In the genomic region with DNA sequence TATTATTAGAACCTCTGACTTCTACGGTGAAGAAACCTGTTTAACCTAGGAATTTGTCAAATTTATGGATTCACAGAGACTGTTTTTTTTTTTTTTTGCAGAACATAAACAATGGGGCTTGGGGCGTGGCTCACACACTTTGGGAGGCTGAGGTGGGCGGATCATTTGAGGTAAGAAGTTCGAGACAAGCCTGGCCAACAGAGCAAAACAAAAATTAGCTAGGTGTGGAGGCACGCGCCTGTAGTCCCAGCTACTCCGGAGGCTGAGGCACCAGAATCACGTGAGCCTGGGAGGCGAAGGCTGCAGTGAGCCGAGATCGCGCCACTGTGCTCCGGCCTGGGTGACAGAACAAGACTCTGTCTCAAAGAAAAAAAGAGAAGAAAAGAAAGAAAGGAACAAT, we compare ENCODE assay signal across 20 cellular contexts. TPM values are rescaled to one million over a fixed set of nuclear protein-coding genes. Genes with fewer than 3 reads are reported as not detected.
DNase-seq lines count a peak whose midpoint lies in the region; ATAC-seq and TF ChIP-seq lines count a peak whose summit lies in the region.
"Had no signal": no experiment of that assay in that cellular context is flagged by ENCODE, and none has a peak within 500 bp of the region (broad histone marks: within the 10 kb centered on the region; RNA-seq: fewer than 3 reads in every experiment).

No MANE protein-coding gene starts in this region.

- H3K79me2 ChIP-seq in DND-41 (ENCODE audit: insufficient read depth, low read length) = peaks cover 81% of the 10 kb centered on the region

- peaks cover 23 to 57% (median 44%) of the 10 kb centered on the region in 4 donors for H3K4me1 Mint-ChIP-seq in CD4-positive, CD25-positive, alpha-beta regulatory T cell
- peaks cover 24% of the 10 kb centered on the region for H3K4me1 Mint-ChIP-seq in activated T-helper 17 cell treated with anti-CD3 and anti-CD28 coated beads, Interleukin-2, amount 50 U/mL, for 72 hours
- peaks cover 19 to 57% (median 50%) of the 10 kb centered on the region in 4 donors for H3K4me1 Mint-ChIP-seq in naive thymus-derived CD8-positive, alpha-beta T cell

- H3K9ac ChIP-seq in DND-41 (ENCODE audit: low read depth, low read length) = no peak overlapping the region; the same call in 1 of the 2 replicates
- H3K9ac ChIP-seq: SK-N-SH had no signal

- no peak overlapping the region for H3K4me3 ChIP-seq in CD4-positive, CD25-positive, alpha-beta regulatory T cell (ENCODE audit: low read depth, low read length)
- peak overlapping the region in 1 of 2 experiments; percentile 5; a peak in 1 of 4 replicates for H3K4me3 ChIP-seq in DND-41 (ENCODE audit: low read depth in 1 of 2, low read length in 2 of 2)
- H3K4me3 ChIP-seq: colonic mucosa, left lung, PC-9, upper lobe of right lung had no signal

- peaks cover 25% of the 10 kb centered on the region for H4K20me1 ChIP-seq in DND-41 (ENCODE audit: insufficient read depth, low read length)

- no peak for ATAC-seq in CD4-positive, CD25-positive, alpha-beta regulatory T cell (ENCODE audit: low read depth in 2 of 2)
- no peak for ATAC-seq in DND-41 (ENCODE audit: insufficient read depth, low read depth)
- ATAC-seq in activated T-helper 17 cell treated with anti-CD3 and anti-CD28 coated beads, Interleukin-2, amount 50 U/mL, for 72 hours (replicated peaks) = no peak
- no peak for ATAC-seq in naive thymus-derived CD8-positive, alpha-beta T cell
- no peak for ATAC-seq in activated CD4-positive, CD25-positive, alpha-beta regulatory T cell treated with anti-CD3 and anti-CD28 coated beads, Interleukin-2, amount 50 U/mL, for 24 hours
- ATAC-seq: left lung, psoas muscle, upper lobe of right lung had no signal

- peak overlapping the region; percentile 39 to 99 (median 73) for H3K4me3 Mint-ChIP-seq in CD4-positive, CD25-positive, alpha-beta regulatory T cell
- H3K4me3 Mint-ChIP-seq in activated T-helper 17 cell treated with anti-CD3 and anti-CD28 coated beads, Interleukin-2, amount 50 U/mL, for 72 hours = peak overlapping the region; percentile 93
- peak overlapping the region; percentile 34 to 82 (median 60) for H3K4me3 Mint-ChIP-seq in naive thymus-derived CD8-positive, alpha-beta T cell

- peaks cover 28% of the 10 kb centered on the region for H3K4me1 ChIP-seq in CD4-positive, CD25-positive, alpha-beta regulatory T cell (ENCODE audit: control insufficient read depth, insufficient read depth, low read length, poor library complexity, severe bottlenecking)
- H3K4me1 ChIP-seq in DND-41 (ENCODE audit: insufficient read depth, low read length) = peaks cover 39% of the 10 kb centered on the region

- H3K27me3 Mint-ChIP-seq in CD4-positive, CD25-positive, alpha-beta regulatory T cell = peaks cover 6% of the 10 kb centered on the region
- no peaks in the 10 kb centered on the region for H3K27me3 Mint-ChIP-seq in activated T-helper 17 cell treated with anti-CD3 and anti-CD28 coated beads, Interleukin-2, amount 50 U/mL, for 72 hours
- H3K27me3 Mint-ChIP-seq in naive thymus-derived CD8-positive, alpha-beta T cell = peaks cover 0 to 2% (median 0%) of the 10 kb centered on the region in 5 donors

- H3K36me3 Mint-ChIP-seq in CD4-positive, CD25-positive, alpha-beta regulatory T cell = peaks cover 20% of the 10 kb centered on the region
- H3K36me3 Mint-ChIP-seq in activated T-helper 17 cell treated with anti-CD3 and anti-CD28 coated beads, Interleukin-2, amount 50 U/mL, for 72 hours (ENCODE audit: low read depth) = peaks cover 83% of the 10 kb centered on the region
- peaks cover 8 to 36% (median 14%) of the 10 kb centered on the region in 3 donors for H3K36me3 Mint-ChIP-seq in naive thymus-derived CD8-positive, alpha-beta T cell

- no peaks in the 10 kb centered on the region for H3K27me3 ChIP-seq in CD4-positive, CD25-positive, alpha-beta regulatory T cell (ENCODE audit: control insufficient read depth, insufficient read depth, low read length)
- no peaks in the 10 kb centered on the region for H3K27me3 ChIP-seq in DND-41 (ENCODE audit: insufficient read depth, low read length, poor library complexity)
- H3K27me3 ChIP-seq: colonic mucosa, left lung, upper lobe of right lung had no signal

- no peak for TF ChIP-seq CTCF in DND-41 (IDR thresholded peaks at IDR 0.05; ENCODE audit: borderline replicate concordance, extremely low read depth, low read length, poor library complexity, severe bottlenecking)

- H3K27ac ChIP-seq in CD4-positive, CD25-positive, alpha-beta regulatory T cell (ENCODE audit: insufficient read depth, low read length, poor library complexity, severe bottlenecking) = no peak overlapping the region
- H3K27ac ChIP-seq in DND-41 (ENCODE audit: low read length) = no peak overlapping the region
- H3K27ac ChIP-seq: C4-2B, colonic mucosa, left lung, PC-9, upper lobe of right lung had no signal

- no peak overlapping the region for H2AFZ ChIP-seq in DND-41 (ENCODE audit: low read depth, low read length)
- H2AFZ ChIP-seq: PC-9 had no signal

- peak overlapping the region in 1 of 3 donors; percentile 84 for H3K27ac Mint-ChIP-seq in CD4-positive, CD25-positive, alpha-beta regulatory T cell
- peak overlapping the region; percentile 72 for H3K27ac Mint-ChIP-seq in activated T-helper 17 cell treated with anti-CD3 and anti-CD28 coated beads, Interleukin-2, amount 50 U/mL, for 72 hours
- H3K27ac Mint-ChIP-seq in naive thymus-derived CD8-positive, alpha-beta T cell = peak overlapping the region in 8 of 10 donors; percentile 4 to 79 (median 40)

- DNase-seq in CD4-positive, CD25-positive, alpha-beta regulatory T cell = no peak
- no peak for DNase-seq in DND-41
- DNase-seq in naive thymus-derived CD8-positive, alpha-beta T cell = no peak
- no peak for DNase-seq in NCI-H69 (lab: John Stamatoyannopoulos, UW)
- no peak for DNase-seq in AG08395 (ENCODE audit: low spot score)
- no peak for DNase-seq in stimulated activated CD8-positive, alpha-beta memory T cell treated with anti-CD3 and anti-CD28 coated beads, Interleukin-4, amount 100 ng/mL, for 48 hours
- DNase-seq: activated CD8-positive, alpha-beta memory T cell treated with anti-CD3 and anti-CD28 coated beads, Interleukin-2, amount 50 U/mL, for 4 hours; colonic mucosa; DMS79 treated with DMSO at 0.1 percent for 48 hours; foreskin fibroblast; left lung; NCI-H2029 treated with DMSO at 0.1 percent for 48 hours; NCI-H524; PC-9; psoas muscle; SK-N-SH; upper lobe of right lung had no signal

- POLR2A ChIA-PET in naive thymus-derived CD8-positive, alpha-beta T cell (lab: Charles Lee) = interaction anchor here (0.9 to 5.7 kb wide), 5 partner anchors 8 to 105 kb away, joined by 3 to 68 read pairs (median 4); partner anchors contain the start of genes NXPE3, PCNP and RPL24

- H3K9me3 ChIP-seq in CD4-positive, CD25-positive, alpha-beta regulatory T cell (ENCODE audit: control insufficient read depth in 2 of 2, low read length in 2 of 2) = no peaks in the 10 kb centered on the region
- H3K9me3 ChIP-seq in DND-41 (ENCODE audit: insufficient read depth, low read length, severe bottlenecking) = no peaks in the 10 kb centered on the region
- H3K9me3 ChIP-seq: colonic mucosa, left lung, psoas muscle, SK-N-SH, upper lobe of right lung had no signal

- H3K4me2 ChIP-seq in DND-41 (ENCODE audit: insufficient read depth, low read length) = peak overlapping the region; percentile 94

- H3K9me3 Mint-ChIP-seq in CD4-positive, CD25-positive, alpha-beta regulatory T cell = no peaks in the 10 kb centered on the region
- no peaks in the 10 kb centered on the region for H3K9me3 Mint-ChIP-seq in activated T-helper 17 cell treated with anti-CD3 and anti-CD28 coated beads, Interleukin-2, amount 50 U/mL, for 72 hours
- H3K9me3 Mint-ChIP-seq in naive thymus-derived CD8-positive, alpha-beta T cell = no peaks in the 10 kb centered on the region

- H3K36me3 ChIP-seq in CD4-positive, CD25-positive, alpha-beta regulatory T cell (ENCODE audit: control insufficient read depth, insufficient read depth, low read length) = peaks cover 26% of the 10 kb centered on the region
- peaks cover 46% of the 10 kb centered on the region for H3K36me3 ChIP-seq in DND-41 (ENCODE audit: insufficient read depth, low read length)
- H3K36me3 ChIP-seq: colonic mucosa had no signal

RNA-seq across cellular contexts. Expression of gene ZBTB11, which starts 3.0 kb away (rescaled TPM):
- 75.1 TPM for total RNA-seq in CD4-positive, CD25-positive, alpha-beta regulatory T cell
- 10 to 100 TPM in 2 of 4 donors, 1 to 10 TPM in 2; 9.0 to 14.2 (median 10.7) TPM for polyA plus RNA-seq in CD4-positive, CD25-positive, alpha-beta regulatory T cell
- 10 to 100 TPM; 30.0 to 33.5 TPM for total RNA-seq in activated T-helper 17 cell treated with anti-CD3 and anti-CD28 coated beads, Interleukin-2, amount 50 U/mL, for 72 hours
- total RNA-seq in naive thymus-derived CD8-positive, alpha-beta T cell = 10 to 100 TPM; 52.7 to 53.1 TPM
- 10 to 100 TPM in 1 of 3 donors, 1 to 10 TPM in 2; 8.6 to 10.9 (median 9.5) TPM for polyA plus RNA-seq in naive thymus-derived CD8-positive, alpha-beta T cell

RNA-seq across cellular contexts. Expression of gene RPL24, which starts 12.6 kb away (rescaled TPM):
- total RNA-seq in CD4-positive, CD25-positive, alpha-beta regulatory T cell = 1,148 TPM
- polyA plus RNA-seq in CD4-positive, CD25-positive, alpha-beta regulatory T cell = 1,000 to 10,000 TPM in 3 of 4 donors, 100 to 1,000 TPM in 1; 939 to 1,307 (median 1,200) TPM
- 1,000 to 10,000 TPM; 1,391 to 1,542 TPM for total RNA-seq in activated T-helper 17 cell treated with anti-CD3 and anti-CD28 coated beads, Interleukin-2, amount 50 U/mL, for 72 hours
- total RNA-seq in naive thymus-derived CD8-positive, alpha-beta T cell = 1,000 to 10,000 TPM; 1,519 to 1,530 TPM
- 1,000 to 10,000 TPM; 1,202 to 1,552 (median 1,441) TPM for polyA plus RNA-seq in naive thymus-derived CD8-positive, alpha-beta T cell

RNA-seq across cellular contexts. Expression of gene CEP97, which starts 50.5 kb away (rescaled TPM):
- 15.2 TPM for total RNA-seq in CD4-positive, CD25-positive, alpha-beta regulatory T cell
- polyA plus RNA-seq in CD4-positive, CD25-positive, alpha-beta regulatory T cell = 1 to 10 TPM; 4.8 to 8.3 (median 6.4) TPM
- 10 to 100 TPM; 16.9 to 19.0 TPM for total RNA-seq in activated T-helper 17 cell treated with anti-CD3 and anti-CD28 coated beads, Interleukin-2, amount 50 U/mL, for 72 hours
- 10 to 100 TPM in 1 of 2 experiments, 1 to 10 TPM in 1; 8.4 to 10.5 TPM for total RNA-seq in naive thymus-derived CD8-positive, alpha-beta T cell
- 1 to 10 TPM; 1.8 to 5.3 (median 3.5) TPM for polyA plus RNA-seq in naive thymus-derived CD8-positive, alpha-beta T cell
